In the genomic region with DNA sequence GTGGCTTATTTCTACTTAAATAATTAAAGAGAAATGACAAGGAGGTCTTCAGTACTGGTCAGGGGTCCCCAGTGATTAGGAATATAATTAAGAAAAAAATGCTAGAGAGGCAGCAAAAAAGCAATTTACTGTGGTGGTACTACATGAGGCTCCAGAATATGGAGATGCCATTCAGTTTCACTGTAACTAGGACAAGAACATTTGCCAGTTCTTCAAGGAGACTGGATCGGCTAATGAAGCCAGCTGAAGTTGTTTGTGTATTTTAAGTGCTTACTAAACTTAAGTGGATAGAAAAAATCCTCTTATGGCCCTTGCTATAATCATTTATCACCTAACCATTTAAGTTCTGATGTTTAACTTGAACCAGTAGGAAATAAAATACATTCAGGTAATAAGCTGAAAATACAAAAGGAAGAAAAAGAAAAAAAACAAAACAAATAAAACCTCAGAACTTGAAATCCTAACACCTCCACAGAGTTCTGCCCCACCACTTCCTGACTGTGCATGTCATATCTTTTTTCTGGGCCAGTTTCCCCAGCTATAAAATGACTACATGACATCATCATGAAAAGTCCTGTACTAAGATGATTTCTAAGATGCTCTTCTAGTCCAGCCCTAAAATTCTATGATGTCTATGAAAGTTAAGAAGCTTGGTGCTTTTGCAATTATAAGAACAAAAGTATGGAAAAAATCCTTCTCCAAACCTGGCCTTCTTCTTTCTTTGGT, we compare ENCODE assay signal across 12 cellular contexts.
DNase-seq lines count a peak whose midpoint lies in the region; ATAC-seq and TF ChIP-seq lines count a peak whose summit lies in the region.
"Had no signal": no experiment of that assay in that cellular context is flagged by ENCODE, and none has a peak within 500 bp of the region (broad histone marks: within the 10 kb centered on the region; RNA-seq: fewer than 3 reads in every experiment).

No MANE protein-coding gene starts in this region.

- POLR2A ChIA-PET in IMR-90 (lab: Charles Lee; ENCODE audit: unreplicated experiment), result no interaction called here
- POLR2A ChIA-PET in naive thymus-derived CD8-positive, alpha-beta T cell (lab: Charles Lee), result interaction anchor here (0.8 to 2.5 kb wide), 12 partner anchors 10 to 544 kb away, joined by 3 to 7 read pairs (median 4); no protein-coding TSS in a partner anchor

- no peak overlapping the region for H2AK9ac ChIP-seq in IMR-90 (replicated peaks; ENCODE audit: low read depth, low read length, poor library complexity)

- H3K4me3 Mint-ChIP-seq in activated T-cell treated with anti-CD3 and anti-CD28 coated beads, Interleukin-2, amount 50 U/mL, for 4 hours, result peak overlapping the region; percentile 46
- peak overlapping the region; percentile 34 to 81 (median 60) for H3K4me3 Mint-ChIP-seq in naive thymus-derived CD8-positive, alpha-beta T cell
- H3K4me3 Mint-ChIP-seq in nephron progenitor cell, result no peak overlapping the region

- H3K4ac ChIP-seq in IMR-90 (ENCODE audit: low read depth, low read length), result no peak overlapping the region

- no peak for TF ChIP-seq POLR2A in IMR-90 (IDR thresholded peaks at IDR 0.05; ENCODE audit: low read depth, low read length)

- CTCF ChIA-PET in IMR-90 (lab: Yijun Ruan, JAX), result no interaction called here

- H2BK120ac ChIP-seq in IMR-90 (ENCODE audit: low read depth, low read length), result no peak overlapping the region

- dilution Hi-C loops in IMR-90 (cut with HindIII; ENCODE audit: low sequenced_read_pairs, unreplicated experiment), result no loop called here

- H3K36me3 ChIP-seq in DND-41 (ENCODE audit: insufficient read depth, low read length) (no peaks in the 10 kb centered on the region), IMR-90 (ENCODE audit: control insufficient read depth, insufficient read depth, low read length) (no peaks in the 10 kb centered on the region)
- H3K36me3 ChIP-seq: right lobe of liver had no signal

- H2AFZ ChIP-seq in DND-41 (ENCODE audit: low read depth, low read length) (no peak overlapping the region), IMR-90 (replicated peaks; ENCODE audit: low read length, poor library complexity) (no peak overlapping the region)

- ATAC-seq in DND-41 (ENCODE audit: insufficient read depth, low read depth), result 0 out of 3 replicates have a peak, but pooled peaks have one; percentile 47
- no peak for ATAC-seq in IMR-90 (ENCODE audit: low read depth)
- ATAC-seq in activated T-cell treated with anti-CD3 and anti-CD28 coated beads, Interleukin-2, amount 50 U/mL, for 4 hours, result peak in 1 of 2 donors; percentile 64
- peak; percentile 69 to 88 for ATAC-seq in naive thymus-derived CD8-positive, alpha-beta T cell

- no peak overlapping the region for H3K9ac ChIP-seq in DND-41 (ENCODE audit: low read depth, low read length)
- no peak overlapping the region for H3K9ac ChIP-seq in IMR-90 (ENCODE audit: low read depth, low read length)

- TF ChIP-seq RAD21 in IMR-90 (IDR thresholded peaks at IDR 0.05; ENCODE audit: low read length), result no peak

- peaks cover 3% of the 10 kb centered on the region for H3K36me3 Mint-ChIP-seq in activated T-cell treated with anti-CD3 and anti-CD28 coated beads, Interleukin-2, amount 50 U/mL, for 4 hours (ENCODE audit: insufficient read depth)
- H3K36me3 Mint-ChIP-seq in naive thymus-derived CD8-positive, alpha-beta T cell, result peaks cover 3 to 10% (median 6%) of the 10 kb centered on the region in 3 donors
- no peaks in the 10 kb centered on the region for H3K36me3 Mint-ChIP-seq in nephron progenitor cell (ENCODE audit: low read depth)

- H4K8ac ChIP-seq in IMR-90 (ENCODE audit: low read depth in 2 of 2, low read length in 2 of 2), result no peak overlapping the region

- H3K27ac Mint-ChIP-seq in naive thymus-derived CD8-positive, alpha-beta T cell, result peak overlapping the region; percentile 82 to 96 (median 92)
- H3K27ac Mint-ChIP-seq in nephron progenitor cell, result no peak overlapping the region

- no peaks in the 10 kb centered on the region for H3K27me3 ChIP-seq in DND-41 (ENCODE audit: insufficient read depth, low read length, poor library complexity)
- no peaks in the 10 kb centered on the region for H3K27me3 ChIP-seq in IMR-90 (ENCODE audit: control insufficient read depth, insufficient read depth, low read length)
- H3K27me3 ChIP-seq: right lobe of liver had no signal

- no peak for TF ChIP-seq CTCF in DND-41 (IDR thresholded peaks at IDR 0.05; ENCODE audit: borderline replicate concordance, extremely low read depth, low read length, poor library complexity, severe bottlenecking)
- no peak for TF ChIP-seq CTCF in IMR-90 (conservative IDR thresholded peaks at IDR 0.05; ENCODE audit: low read depth, low read length)
- no peak for TF ChIP-seq CTCF in nephron progenitor cell (IDR thresholded peaks at IDR 0.05)

- no peak overlapping the region for H3K56ac ChIP-seq in IMR-90 (ENCODE audit: extremely low read depth, insufficient read depth, low read length)

- H4K20me1 ChIP-seq in DND-41 (ENCODE audit: insufficient read depth, low read length) (no peaks in the 10 kb centered on the region), IMR-90 (ENCODE audit: insufficient read depth, low read length) (no peaks in the 10 kb centered on the region)

- H3K27ac ChIP-seq in DND-41 (ENCODE audit: low read length) (no peak overlapping the region), IMR-90 (ENCODE audit: insufficient read depth, low read length) (no peak overlapping the region)
- H3K27ac ChIP-seq: coronary artery, right lobe of liver had no signal

- no peak overlapping the region for H3K23ac ChIP-seq in IMR-90 (ENCODE audit: low read depth, low read length)

- no peaks in the 10 kb centered on the region for H3K4me1 ChIP-seq in DND-41 (ENCODE audit: insufficient read depth, low read length)
- 0 out of 2 replicates have a peak, but pooled peaks cover 2% of the 10 kb centered on the region for H3K4me1 ChIP-seq in IMR-90 (ENCODE audit: control insufficient read depth, insufficient read depth, low read length)
- H3K4me1 ChIP-seq: right lobe of liver had no signal

- H3K79me1 ChIP-seq in IMR-90 (ENCODE audit: low read depth in 1 of 2, low read length in 2 of 2), result no peaks in the 10 kb centered on the region

- no peak overlapping the region for H4K5ac ChIP-seq in IMR-90 (ENCODE audit: low read depth, low read length)

- H3K4me2 ChIP-seq in DND-41 (ENCODE audit: insufficient read depth, low read length), result no peak overlapping the region
- no peak overlapping the region for H3K4me2 ChIP-seq in IMR-90 (ENCODE audit: low read depth, low read length)

- peaks cover 4% of the 10 kb centered on the region for H3K9me3 Mint-ChIP-seq in activated T-cell treated with anti-CD3 and anti-CD28 coated beads, Interleukin-2, amount 50 U/mL, for 4 hours
- H3K9me3 Mint-ChIP-seq in naive thymus-derived CD8-positive, alpha-beta T cell, result peaks cover 0 to 15% (median 6%) of the 10 kb centered on the region in 9 donors
- H3K9me3 Mint-ChIP-seq in nephron progenitor cell, result no peaks in the 10 kb centered on the region

- no peak overlapping the region for H3K14ac ChIP-seq in IMR-90 (replicated peaks; ENCODE audit: low read depth, low read length)

- no peaks in the 10 kb centered on the region for H3K9me1 ChIP-seq in IMR-90 (ENCODE audit: insufficient read depth, low read length)

- no peak overlapping the region for H2BK15ac ChIP-seq in IMR-90 (ENCODE audit: low read depth, low read length)

- in situ Hi-C loops in IMR-90 (cut with MboI; ENCODE audit: low sequenced_read_pairs), result no loop called here

- WGBS in IMR-90 (ENCODE audit: extremely low coverage in 2 of 2, insufficient read length in 1 of 2), 2 experiments, result no CpG with 5 or more reads among the region's 1 CpG

- DNase-seq in DND-41 (no peak), IMR-90 (peak; percentile 17), nephron progenitor cell (no peak), retina (no peak), HT-29 (ENCODE audit: low spot score) (no peak), NCI-H1105 treated with DMSO at 0.1 percent for 48 hours (lab: John Stamatoyannopoulos, UW) (no peak)
- DNase-seq in activated T-cell treated with anti-CD3 and anti-CD28 coated beads, Interleukin-2, amount 50 U/mL, for 4 hours, result peak; percentile 17
- peak in 8 of 10 donors; percentile 28 to 82 (median 66) for DNase-seq in naive thymus-derived CD8-positive, alpha-beta T cell
- DNase-seq: glutamatergic neuron, NCI-H146, right lobe of liver had no signal

- H3K79me2 ChIP-seq in DND-41 (ENCODE audit: insufficient read depth, low read length), result no peaks in the 10 kb centered on the region

- H3K4me3 ChIP-seq in DND-41 (ENCODE audit: low read depth in 1 of 2, low read length in 2 of 2) (no peak overlapping the region), IMR-90 (ENCODE audit: insufficient read depth, low read depth, low read length) (no peak overlapping the region)
- H3K4me3 ChIP-seq: coronary artery, right lobe of liver had no signal

- no peak overlapping the region for H2AK5ac ChIP-seq in IMR-90 (ENCODE audit: low read depth, low read length)

- H3K27me3 Mint-ChIP-seq in activated T-cell treated with anti-CD3 and anti-CD28 coated beads, Interleukin-2, amount 50 U/mL, for 4 hours (ENCODE audit: low read depth), result no peaks in the 10 kb centered on the region
- no peaks in the 10 kb centered on the region for H3K27me3 Mint-ChIP-seq in naive thymus-derived CD8-positive, alpha-beta T cell
- H3K27me3 Mint-ChIP-seq in nephron progenitor cell (ENCODE audit: low read depth, poor library complexity), result no peaks in the 10 kb centered on the region

- intact Hi-C loops in IMR-90 (cut with micrococcal nuclease), result no loop called here

- H2BK5ac ChIP-seq in IMR-90 (ENCODE audit: low read depth, low read length, poor library complexity, severe bottlenecking), result no peak overlapping the region

- H3K18ac ChIP-seq in IMR-90 (ENCODE audit: low read depth, low read length), result no peak overlapping the region

- H4K91ac ChIP-seq in IMR-90 (ENCODE audit: insufficient read depth, low read depth, low read length), result no peak overlapping the region

- no peak overlapping the region for H2BK20ac ChIP-seq in IMR-90 (ENCODE audit: low read depth, low read length)

- H3K9me3 ChIP-seq in DND-41 (ENCODE audit: insufficient read depth, low read length, severe bottlenecking) (no peaks in the 10 kb centered on the region), IMR-90 (ENCODE audit: control insufficient read depth, insufficient read depth, low read length) (no peaks in the 10 kb centered on the region)
- H3K9me3 ChIP-seq: right lobe of liver had no signal

- no TSS peak for BruUV-seq in IMR-90 (replicated peaks; lab: Mats Ljungman, UMichigan)

- H3K4me1 Mint-ChIP-seq in activated T-cell treated with anti-CD3 and anti-CD28 coated beads, Interleukin-2, amount 50 U/mL, for 4 hours (ENCODE audit: low read depth), result peaks cover 78% of the 10 kb centered on the region
- H3K4me1 Mint-ChIP-seq in naive thymus-derived CD8-positive, alpha-beta T cell, result peaks cover 36 to 87% (median 82%) of the 10 kb centered on the region in 4 donors
- H3K4me1 Mint-ChIP-seq in nephron progenitor cell, result no peaks in the 10 kb centered on the region

TF ChIP-seq in IMR-90, 13 proteins besides CTCF, POLR2A, EP300 and RAD21 (continues in another document):
- TF ChIP-seq BHLHE40 (IDR thresholded peaks at IDR 0.05; ENCODE audit: low read depth, low read length) (no peak), MXI1 (IDR thresholded peaks at IDR 0.05; ENCODE audit: borderline replicate concordance, low read depth, low read length) (no peak)

Comparison
In these comparisons a context has a peak if more than half of its experiments do, and no peak if none do; other contexts are left out.
1. DNase-seq: peak in IMR-90 (single experiment), activated T-cell treated with anti-CD3 and anti-CD28 coated beads, Interleukin-2, amount 50 U/mL, for 4 hours (single experiment) and naive thymus-derived CD8-positive, alpha-beta T cell (8 of 10); none in DND-41 (single experiment), nephron progenitor cell (single experiment), retina (single experiment), HT-29 (single experiment) and NCI-H1105 treated with DMSO at 0.1 percent for 48 hours (single experiment).